ENCODE assay signal across 8 cellular contexts in the genomic region with DNA sequence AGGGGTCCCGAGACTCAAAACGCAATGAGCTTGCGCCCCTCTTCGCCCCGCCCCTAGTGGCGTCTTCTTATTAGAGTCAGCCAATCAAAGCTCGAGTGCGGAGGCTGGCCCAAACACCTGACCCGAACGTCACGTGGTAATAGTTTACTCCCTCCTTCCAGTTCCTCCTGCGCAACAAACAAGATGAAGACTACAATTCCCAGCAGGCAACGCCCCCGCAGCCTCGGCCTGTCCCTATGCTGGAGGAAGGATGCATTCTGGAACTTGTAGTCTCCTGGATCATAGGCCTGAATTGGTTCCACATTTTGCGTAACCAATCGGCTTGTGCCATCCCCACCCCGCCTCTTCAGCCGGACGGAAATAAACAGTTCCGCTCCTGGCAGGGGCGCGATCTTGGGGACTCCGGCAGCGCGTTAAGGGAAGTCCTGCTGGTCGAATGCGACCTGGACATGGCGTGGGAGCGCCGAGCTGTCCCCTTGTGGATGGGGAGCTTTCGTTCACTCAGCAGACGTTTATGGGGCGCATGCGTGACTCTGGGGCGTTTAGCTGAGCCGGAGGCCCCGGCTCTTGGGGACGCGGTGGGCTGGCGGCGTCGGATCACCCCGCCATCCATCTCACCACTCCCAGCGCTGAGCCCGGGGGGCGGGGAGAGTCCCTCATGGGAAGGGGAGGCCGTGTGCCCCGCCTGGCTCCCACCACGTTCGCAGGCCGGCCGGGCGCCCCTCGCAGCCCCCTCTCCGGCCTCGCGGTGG. TPM values are rescaled to one million over a fixed set of nuclear protein-coding genes. Genes with fewer than 3 reads are reported as not detected.
DNase-seq lines count a peak whose midpoint lies in the region; ATAC-seq and TF ChIP-seq lines count a peak whose summit lies in the region.

A gene (minus strand): TSS at position 26 of the 752 bp plus-strand sequence. CDS start 38 bp downstream, outside the sequence.

- ATAC-seq in HG03442 (IDR thresholded peaks at IDR 0.05; ENCODE audit: unreplicated experiment), result peak; percentile 81

- H3K27me3 Mint-ChIP-seq in chondrocyte (ENCODE audit: low read depth), result no peaks in the 10 kb centered on the region

- H3K4me3 Mint-ChIP-seq in chondrocyte (ENCODE audit: unreplicated experiment), result no peak within 1 kb of the TSS

- H3K27ac Mint-ChIP-seq in chondrocyte (ENCODE audit: unreplicated experiment), result peak within 1 kb of the TSS; percentile 77

- H3K36me3 Mint-ChIP-seq in chondrocyte (ENCODE audit: low read depth), result peaks cover 6% of the 10 kb centered on the region

- peak; percentile 100 for DNase-seq in BJ (ENCODE audit: low read depth)
- DNase-seq in GM19238 (ENCODE audit: insufficient read length, low spot score), result peak; percentile 97
- peak; percentile 99 for DNase-seq in NCI-H510A treated with DMSO at 0.1 percent for 48 hours (lab: John Stamatoyannopoulos, UW)
- DNase-seq in activated CD4-positive, alpha-beta T cell treated with anti-CD3 and anti-CD28 coated beads for 24 hours (ENCODE audit: low read depth in 2 of 2), result peak; percentile 92 to 96
- peak; percentile 99 for DNase-seq in chondrocyte (ENCODE audit: low spot score)
- peak; percentile 100 for DNase-seq in kidney epithelial cell (ENCODE audit: low read depth)
- peak; percentile 98 for DNase-seq in stimulated activated CD4-positive, alpha-beta T cell treated with anti-CD3 and anti-CD28 coated beads, Interleukin-15, amount 100 ng/mL, for 48 hours (ENCODE audit: low read depth in 2 of 2)

- POLR2A ChIA-PET in BJ (lab: Charles Lee), result interaction anchor here (0.5 to 0.9 kb wide), 4 partner anchors 11 to 75 kb away, joined by 3 to 14 read pairs (median 10); a partner anchor contains a TSS

- peaks cover 31% of the 10 kb centered on the region for H3K4me1 Mint-ChIP-seq in chondrocyte (ENCODE audit: low read depth)

- H3K36me3 ChIP-seq in BJ (ENCODE audit: control insufficient read depth, insufficient read depth, low read length), result peaks cover 6% of the 10 kb centered on the region
- H3K36me3 ChIP-seq in kidney epithelial cell (ENCODE audit: control insufficient read depth, insufficient read depth, low read length), result no peaks in the 10 kb centered on the region

- H3K4me3 ChIP-seq in BJ (ENCODE audit: low read depth, low read length) (peak within 1 kb of the TSS; percentile 79), kidney epithelial cell (ENCODE audit: low read depth, low read length) (peak within 1 kb of the TSS; percentile 72)

- CTCF ChIA-PET in BJ (lab: Yijun Ruan, JAX), result interaction anchor here (0.6 to 3.2 kb wide), 16 partner anchors 9 to 102 kb away, joined by 3 to 34 read pairs (median 4); a partner anchor contains a TSS

- H3K27me3 ChIP-seq in BJ (ENCODE audit: control insufficient read depth, insufficient read depth, low read length) (no peaks in the 10 kb centered on the region), kidney epithelial cell (ENCODE audit: control insufficient read depth, insufficient read depth, low read length) (no peaks in the 10 kb centered on the region)

- no peaks in the 10 kb centered on the region for H3K9me3 Mint-ChIP-seq in chondrocyte (ENCODE audit: low read depth)

- TF ChIP-seq CTCF in BJ (IDR thresholded peaks at IDR 0.05; ENCODE audit: insufficient read depth, low read depth, low read length) (peak; percentile 17; the same call in 1 of the 2 replicates), chondrocyte (IDR thresholded peaks at IDR 0.05) (peak; percentile 81), kidney epithelial cell (IDR thresholded peaks at IDR 0.05; ENCODE audit: insufficient read depth, low read length, poor library complexity, severe bottlenecking) (no peak)

RNA-seq across cellular contexts. Expression of the gene that starts here (rescaled TPM):
- polyA plus RNA-seq in BJ (2011; rRNA removed), result 28.5 and 37.0 TPM in 2 replicates
- polyA minus RNA-seq in BJ (2011; rRNA and poly(A)+ RNA removed), result 19.3 and 23.5 TPM in 2 replicates
- total RNA-seq in chondrocyte, result 45.0 to 62.5 TPM (median 56.5 TPM) in 3 replicates
- total RNA-seq in kidney epithelial cell, result 93.3 and 105 TPM in 2 replicates

Comparison
In these comparisons a context has a peak if more than half of its experiments do, and no peak if none do; other contexts are left out.
1. Peak in every context shown above with its lines: DNase-seq, ATAC-seq and H3K4me3 ChIP-seq.